In the genomic region with DNA sequence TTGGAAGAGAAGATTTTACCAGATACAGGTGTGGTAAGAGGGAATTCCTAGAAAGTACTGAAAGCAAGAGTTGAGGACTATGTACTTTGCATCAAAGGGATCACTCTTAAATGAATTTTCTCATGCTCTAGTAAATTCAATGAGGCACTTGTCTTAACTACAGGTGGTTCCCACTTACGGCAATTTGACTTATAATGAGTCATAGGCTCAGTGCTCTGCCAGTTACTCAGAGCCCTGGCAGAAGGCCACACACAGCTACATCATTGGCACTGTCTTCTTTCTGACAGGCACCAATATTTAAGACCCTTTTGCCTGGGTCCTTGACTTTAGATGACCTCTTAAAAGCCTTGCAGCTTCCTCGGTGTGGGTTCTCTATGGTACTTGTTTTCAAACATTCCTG, we compare ENCODE assay signal across 14 cellular contexts. TPM values are rescaled to one million over a fixed set of nuclear protein-coding genes. Genes with fewer than 3 reads are reported as not detected.
DNase-seq lines count a peak whose midpoint lies in the region; ATAC-seq and TF ChIP-seq lines count a peak whose summit lies in the region.
"Had no signal": no experiment of that assay in that cellular context is flagged by ENCODE, and none has a peak within 500 bp of the region (broad histone marks: within the 10 kb centered on the region; RNA-seq: fewer than 3 reads in every experiment).

No MANE protein-coding gene starts in this region.

- H3K36me3 ChIP-seq in RWPE2 (ENCODE audit: low read depth) (no peaks in the 10 kb centered on the region), fibroblast of lung (ENCODE audit: control insufficient read depth, insufficient read depth, low read length) (no peaks in the 10 kb centered on the region), OCI-LY7 (ENCODE audit: insufficient read depth, low read length) (no peaks in the 10 kb centered on the region)

- TF ChIP-seq CTCF in HFFc6 (IDR thresholded peaks at IDR 0.05), result no peak
- no peak for TF ChIP-seq CTCF in RWPE2 (IDR thresholded peaks at IDR 0.05; ENCODE audit: poor library complexity, severe bottlenecking)
- TF ChIP-seq CTCF in fibroblast of lung (conservative IDR thresholded peaks at IDR 0.05 in 1 of 2, IDR thresholded peaks at IDR 0.05 in 1 of 2; ENCODE audit: low read depth in 1 of 2, low read length in 2 of 2), result no peak
- no peak for TF ChIP-seq CTCF in OCI-LY7 (conservative IDR thresholded peaks at IDR 0.05; ENCODE audit: low read length)

- peaks cover 3% of the 10 kb centered on the region; the same call in 1 of the 2 replicates for H3K27me3 Mint-ChIP-seq in HFFc6 (ENCODE audit: insufficient read depth)
- H3K27me3 Mint-ChIP-seq in natural killer cell treated with Interleukin-12 subunit alpha and Interleukin-12 subunit beta and Interleukin-15 and Interleukin-18, amount 100 ng/mL, for 72 hours, result no peaks in the 10 kb centered on the region
- H3K27me3 Mint-ChIP-seq: activated CD8-positive, alpha-beta memory T cell treated with anti-CD3 and anti-CD28 coated beads, Interleukin-2, amount 10 ng/mL, durations not matched to agents 7 days and 5 days had no signal

- no peaks in the 10 kb centered on the region for H4K20me1 ChIP-seq in fibroblast of lung (ENCODE audit: control insufficient read depth, extremely low read depth, insufficient read depth, low read length)
- H4K20me1 ChIP-seq in OCI-LY7 (ENCODE audit: insufficient read depth, low read length), result no peaks in the 10 kb centered on the region

- peak; percentile 71 for DNase-seq in A172 (ENCODE audit: low spot score)
- DNase-seq in HFFc6, result peak; percentile 30
- DNase-seq in RWPE2 (ENCODE audit: low spot score), result no peak
- peak; percentile 33 to 65 for DNase-seq in fibroblast of lung (ENCODE audit: low read depth in 2 of 2)
- DNase-seq in natural killer cell treated with Interleukin-12 subunit alpha and Interleukin-12 subunit beta and Interleukin-15 and Interleukin-18, amount 100 ng/mL, for 72 hours (ENCODE audit: low spot score), result no peak
- no peak for DNase-seq in OCI-LY7 (ENCODE audit: low spot score)
- DNase-seq in NCI-H748 (lab: John Stamatoyannopoulos, UW; ENCODE audit: unreplicated experiment), result no peak
- DNase-seq: activated CD8-positive, alpha-beta memory T cell treated with anti-CD3 and anti-CD28 coated beads, Interleukin-2, amount 10 ng/mL, durations not matched to agents 7 days and 5 days; NCI-H1048; RPMI8226; stimulated activated CD8-positive, alpha-beta memory T cell treated with anti-CD3 and anti-CD28 coated beads, Interleukin-4, amount 100 ng/mL, for 48 hours; trophoblast cell had no signal

- intact Hi-C loops in OCI-LY7 (cut with micrococcal nuclease; ENCODE audit: unreplicated experiment), result no loop called here

- H3K9me3 ChIP-seq in RWPE2 (ENCODE audit: severe bottlenecking) (no peaks in the 10 kb centered on the region), fibroblast of lung (ENCODE audit: control insufficient read depth, insufficient read depth, low read depth, low read length) (no peaks in the 10 kb centered on the region), OCI-LY7 (ENCODE audit: low read length) (0 out of 2 replicates have a peak, but pooled peaks cover 5% of the 10 kb centered on the region)

- H3K4me2 ChIP-seq in fibroblast of lung (ENCODE audit: extremely low read depth, insufficient read depth, low read length), result no peak overlapping the region
- H3K4me2 ChIP-seq in OCI-LY7 (ENCODE audit: low read length), result no peak overlapping the region

- ATAC-seq in RWPE2 (ENCODE audit: low read depth) (peak; percentile 83), HG03571 (IDR thresholded peaks at IDR 0.05; ENCODE audit: unreplicated experiment) (no peak)
- ATAC-seq in natural killer cell treated with Interleukin-12 subunit alpha and Interleukin-12 subunit beta and Interleukin-15 and Interleukin-18, amount 100 ng/mL, for 72 hours, result no peak
- ATAC-seq: activated CD8-positive, alpha-beta memory T cell treated with anti-CD3 and anti-CD28 coated beads, Interleukin-2, amount 10 ng/mL, durations not matched to agents 7 days and 5 days had no signal

- H3K27ac Mint-ChIP-seq in HFFc6, result no peak overlapping the region
- H3K27ac Mint-ChIP-seq in natural killer cell treated with Interleukin-12 subunit alpha and Interleukin-12 subunit beta and Interleukin-15 and Interleukin-18, amount 100 ng/mL, for 72 hours, result no peak overlapping the region
- H3K27ac Mint-ChIP-seq: activated CD8-positive, alpha-beta memory T cell treated with anti-CD3 and anti-CD28 coated beads, Interleukin-2, amount 10 ng/mL, durations not matched to agents 7 days and 5 days; activated naive CD4-positive, alpha-beta T cell treated with anti-CD3 and anti-CD28 coated beads, Interleukin-2, amount 50 U/mL, for 24 hours had no signal

- H3K4me3 Mint-ChIP-seq in HFFc6, result no peak overlapping the region
- no peak overlapping the region for H3K4me3 Mint-ChIP-seq in natural killer cell treated with Interleukin-12 subunit alpha and Interleukin-12 subunit beta and Interleukin-15 and Interleukin-18, amount 100 ng/mL, for 72 hours
- H3K4me3 Mint-ChIP-seq: activated CD8-positive, alpha-beta memory T cell treated with anti-CD3 and anti-CD28 coated beads, Interleukin-2, amount 10 ng/mL, durations not matched to agents 7 days and 5 days; activated naive CD4-positive, alpha-beta T cell treated with anti-CD3 and anti-CD28 coated beads, Interleukin-2, amount 50 U/mL, for 24 hours had no signal

- POLR2A ChIA-PET in OCI-LY7 (lab: Charles Lee), result no interaction called here

- H3K4me1 ChIP-seq in RWPE2 (ENCODE audit: insufficient read depth, poor library complexity, severe bottlenecking) (no peaks in the 10 kb centered on the region), fibroblast of lung (ENCODE audit: control insufficient read depth, extremely low read depth, insufficient read depth, low read length) (no peaks in the 10 kb centered on the region), OCI-LY7 (ENCODE audit: insufficient read depth, low read length, poor library complexity, severe bottlenecking) (no peaks in the 10 kb centered on the region)

- peaks cover 25% of the 10 kb centered on the region for H3K9me3 Mint-ChIP-seq in HFFc6
- H3K9me3 Mint-ChIP-seq in natural killer cell treated with Interleukin-12 subunit alpha and Interleukin-12 subunit beta and Interleukin-15 and Interleukin-18, amount 100 ng/mL, for 72 hours, result peaks cover 15% of the 10 kb centered on the region

- H3K79me2 ChIP-seq in fibroblast of lung (ENCODE audit: control insufficient read depth, insufficient read depth, low read length), result no peaks in the 10 kb centered on the region
- H3K79me2 ChIP-seq in OCI-LY7 (ENCODE audit: insufficient read depth, low read depth, low read length), result no peaks in the 10 kb centered on the region

- peaks cover 4% of the 10 kb centered on the region for H3K4me1 Mint-ChIP-seq in HFFc6 (ENCODE audit: low read depth)
- no peaks in the 10 kb centered on the region for H3K4me1 Mint-ChIP-seq in natural killer cell treated with Interleukin-12 subunit alpha and Interleukin-12 subunit beta and Interleukin-15 and Interleukin-18, amount 100 ng/mL, for 72 hours (ENCODE audit: low read depth in 2 of 2)
- H3K4me1 Mint-ChIP-seq: activated CD8-positive, alpha-beta memory T cell treated with anti-CD3 and anti-CD28 coated beads, Interleukin-2, amount 10 ng/mL, durations not matched to agents 7 days and 5 days; activated naive CD4-positive, alpha-beta T cell treated with anti-CD3 and anti-CD28 coated beads, Interleukin-2, amount 50 U/mL, for 24 hours had no signal

- BruUV-seq in OCI-LY7 (replicated peaks; lab: Mats Ljungman, UMichigan), result no TSS peak

- H3K27ac ChIP-seq in RWPE2 (ENCODE audit: poor library complexity, severe bottlenecking) (no peak overlapping the region), fibroblast of lung (ENCODE audit: insufficient read depth, low read length) (no peak overlapping the region), OCI-LY7 (ENCODE audit: low read depth, low read length, poor library complexity, severe bottlenecking) (no peak overlapping the region)

- H3K36me3 Mint-ChIP-seq in HFFc6 (ENCODE audit: low read depth), result peaks cover 9% of the 10 kb centered on the region
- H3K36me3 Mint-ChIP-seq in natural killer cell treated with Interleukin-12 subunit alpha and Interleukin-12 subunit beta and Interleukin-15 and Interleukin-18, amount 100 ng/mL, for 72 hours, result no peaks in the 10 kb centered on the region
- H3K36me3 Mint-ChIP-seq: activated CD8-positive, alpha-beta memory T cell treated with anti-CD3 and anti-CD28 coated beads, Interleukin-2, amount 10 ng/mL, durations not matched to agents 7 days and 5 days; activated naive CD4-positive, alpha-beta T cell treated with anti-CD3 and anti-CD28 coated beads, Interleukin-2, amount 50 U/mL, for 24 hours had no signal

- H2AFZ ChIP-seq in fibroblast of lung (ENCODE audit: low read length) (no peak overlapping the region), OCI-LY7 (ENCODE audit: low read length) (no peak overlapping the region)

- CTCF ChIA-PET in OCI-LY7 (lab: Charles Lee; ENCODE audit: unreplicated experiment), result no interaction called here

- H3K9ac ChIP-seq in fibroblast of lung (ENCODE audit: insufficient read depth, low read length), result no peak overlapping the region

- no peaks in the 10 kb centered on the region for H3K9me2 ChIP-seq in OCI-LY7 (ENCODE audit: insufficient read depth, low read length)

- H3K4me3 ChIP-seq in RWPE2 (ENCODE audit: severe bottlenecking), result no peak overlapping the region
- no peak overlapping the region for H3K4me3 ChIP-seq in fibroblast of lung (replicated peaks in 1 of 4; ENCODE audit: control extremely low read depth in 1 of 4, insufficient read depth in 1 of 4, low read depth in 3 of 4, low read length in 4 of 4)
- no peak overlapping the region for H3K4me3 ChIP-seq in OCI-LY7 (ENCODE audit: low read depth, low read length, poor library complexity, severe bottlenecking)

- no peaks in the 10 kb centered on the region for H3K27me3 ChIP-seq in RWPE2 (ENCODE audit: insufficient read depth, poor library complexity, severe bottlenecking)
- H3K27me3 ChIP-seq in fibroblast of lung (ENCODE audit: control insufficient read depth, insufficient read depth, low read length), result no peaks in the 10 kb centered on the region

RNA-seq across cellular contexts. Expression of gene ADAMTS5, which starts 15.9 kb away (rescaled TPM):
- total RNA-seq in A172 (2014; rRNA removed; shearing (Covaris generic)), result 0.02 and 0.10 TPM in 2 replicates
- total RNA-seq in HFFc6 (2021; fragmentation: NEBNext Ultra II Directional; extraction: Animal tissue kit (Norgen Biotek cat#: 25700)), result 10 to 100 TPM in 1 of 6 experiments, 1 to 10 TPM in 5; 5.5 to 13.7 (median 6.7) TPM
- total RNA-seq in fibroblast of lung (3.9 and 4.3 TPM in 2 replicates), OCI-LY7 (2022) (not detected in 2 replicates)
- polyA plus RNA-seq in fibroblast of lung, result 2.8 and 12.2 TPM in 2 replicates
- 2.2 and 9.2 TPM in 2 replicates for polyA plus RNA-seq in fibroblast of lung (2012)
- polyA minus RNA-seq in fibroblast of lung (ENCODE audit: low replicate concordance), result 4.3 and 11.9 TPM in 2 replicates
- total RNA-seq in natural killer cell treated with Interleukin-12 subunit alpha and Interleukin-12 subunit beta and Interleukin-15 and Interleukin-18, amount 100 ng/mL, for 72 hours, result not detected
- not detected in 2 replicates for total RNA-seq in OCI-LY7 (2014; rRNA removed; shearing (Covaris generic))
- total RNA-seq: activated CD8-positive, alpha-beta memory T cell treated with anti-CD3 and anti-CD28 coated beads, Interleukin-2, amount 10 ng/mL, durations not matched to agents 7 days and 5 days had no signal

Comparison
In these comparisons a context has a peak if more than half of its experiments do, and no peak if none do; other contexts are left out.
1. DNase-seq: peak in A172 (single experiment), HFFc6 (single experiment) and fibroblast of lung (2 of 2); none in RWPE2 (single experiment), natural killer cell treated with Interleukin-12 subunit alpha and Interleukin-12 subunit beta and Interleukin-15 and Interleukin-18, amount 100 ng/mL, for 72 hours (single experiment), OCI-LY7 (single experiment) and NCI-H748 (single experiment).